In genomic region chr1:205316179-205316578, GRCh38 we compare ENCODE assay signal across 1 cellular context.
A peak's percentile ranks its signal among the peaks of the same experiment; 100 is the strongest.
TF ChIP-seq lines count a peak whose summit lies in the region.

No MANE protein-coding gene starts in this region.

TF ChIP-seq in GM12878, 131 proteins besides CTCF, POLR2A, EP300 and RAD21:
- no peak for TF ChIP-seq KAT2A (conservative IDR thresholded peaks at IDR 0.05; ENCODE audit: control insufficient read depth, low read depth, low read length)
- TF ChIP-seq MEF2A (IDR thresholded peaks at IDR 0.05; ENCODE audit: insufficient read depth, low read depth, low read length) = no peak
- no peak for TF ChIP-seq KLF5 (IDR thresholded peaks at IDR 0.05; ENCODE audit: partially characterized antibody)
- TF ChIP-seq SMAD5 (IDR thresholded peaks at IDR 0.05; ENCODE audit: low read depth) = no peak
- TF ChIP-seq TCF3 (IDR thresholded peaks at IDR 0.05; ENCODE audit: borderline replicate concordance, insufficient read depth, low read depth, low read length) = no peak
- peak in 1 of 2 experiments; percentile 75; a peak in 1 of 4 replicates for TF ChIP-seq SRF (IDR thresholded peaks at IDR 0.05; ENCODE audit: low read depth in 2 of 2, low read length in 2 of 2)
- peak; percentile 52; the same call in 1 of the 2 replicates for TF ChIP-seq EED (IDR thresholded peaks at IDR 0.05; ENCODE audit: low read depth)
- no peak for TF ChIP-seq USF2 (IDR thresholded peaks at IDR 0.05; ENCODE audit: borderline replicate concordance, low read depth, low read length)
- peak; percentile 46 for TF ChIP-seq IKZF1 (conservative IDR thresholded peaks at IDR 0.05)
- no peak for TF ChIP-seq KDM1A (IDR thresholded peaks at IDR 0.05; ENCODE audit: borderline replicate concordance)
TF ChIP-seq in GM12878: peak in this region for 3.
